ENCODE assay signal across 1 cellular context in the genomic region with DNA sequence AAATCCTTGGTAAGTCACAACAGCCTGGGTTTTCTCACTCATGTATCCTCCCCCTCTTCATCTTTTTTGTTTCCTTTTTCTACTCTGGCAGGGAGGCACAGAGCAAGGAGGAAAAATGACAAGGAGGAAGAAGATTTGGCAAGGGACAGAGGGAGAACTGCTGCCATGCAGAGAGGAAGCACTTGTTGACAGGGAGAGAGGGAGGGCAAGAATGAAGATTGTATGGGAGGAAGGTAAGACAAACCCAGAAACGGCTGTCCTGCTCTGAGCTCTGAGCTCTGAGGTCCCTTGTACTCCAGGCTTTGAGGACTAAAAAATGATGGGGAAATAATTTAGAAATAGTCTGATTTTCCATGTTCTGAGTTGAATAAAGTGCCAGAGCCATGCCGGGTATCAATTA.
TF ChIP-seq lines count a peak whose summit lies in the region.

No MANE protein-coding gene starts in this region.

TF ChIP-seq in HepG2, 621 proteins besides CTCF, POLR2A, EP300 and RAD21 (continued from another document):
- TF ChIP-seq THRA (CRISPR knock-in tag; IDR thresholded peaks at IDR 0.05; ENCODE audit: borderline replicate concordance) = no peak
- TF ChIP-seq ZSCAN21 (CRISPR knock-in tag; IDR thresholded peaks at IDR 0.05; ENCODE audit: borderline replicate concordance) = no peak
- no peak for TF ChIP-seq ZNF232 (CRISPR knock-in tag; IDR thresholded peaks at IDR 0.05; ENCODE audit: borderline replicate concordance)
- TF ChIP-seq NCOA2 (CRISPR knock-in tag; IDR thresholded peaks at IDR 0.05) = no peak
- no peak for TF ChIP-seq ZBTB40 (IDR thresholded peaks at IDR 0.05)
- no peak for TF ChIP-seq ZBTB40 (CRISPR knock-in tag; IDR thresholded peaks at IDR 0.05)
